In the genomic region with DNA sequence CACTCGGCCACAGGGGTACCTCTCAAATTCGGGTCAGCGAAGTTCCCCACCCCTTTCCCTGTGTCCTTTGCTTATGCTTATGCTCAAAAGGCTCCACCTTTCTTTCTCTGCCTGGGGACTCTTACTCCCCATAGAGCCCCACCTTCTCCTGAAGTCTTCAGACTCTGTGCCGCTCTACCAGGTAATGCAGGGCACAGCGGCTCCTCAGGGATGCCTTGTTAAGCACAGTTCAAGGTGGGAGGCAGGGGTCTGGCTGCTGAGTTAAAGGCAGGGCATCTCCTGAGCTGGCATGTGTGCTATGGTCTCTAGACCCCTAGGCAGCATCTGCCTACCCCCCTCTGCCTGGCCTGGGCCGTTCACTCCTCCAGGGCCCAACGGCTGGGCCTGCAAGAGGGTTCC, we compare ENCODE assay signal across 18 cellular contexts. TPM values are rescaled to one million over a fixed set of nuclear protein-coding genes. Genes with fewer than 3 reads are reported as not detected.
DNase-seq lines count a peak whose midpoint lies in the region; ATAC-seq and TF ChIP-seq lines count a peak whose summit lies in the region.
"Had no signal": no experiment of that assay in that cellular context is flagged by ENCODE, and none has a peak within 500 bp of the region (broad histone marks: within the 10 kb centered on the region; RNA-seq: fewer than 3 reads in every experiment).

No MANE protein-coding gene starts in this region.

- peaks cover 58% of the 10 kb centered on the region for H3K27me3 Mint-ChIP-seq in endodermal cell (ENCODE audit: insufficient read depth)

- no peak overlapping the region for H3K4me3 ChIP-seq in left ventricle myocardium inferior
- no peak overlapping the region for H3K4me3 ChIP-seq in endodermal cell (ENCODE audit: low read length)
- H3K4me3 ChIP-seq in aorta (ENCODE audit: low read length in 2 of 2), result no peak overlapping the region
- H3K4me3 ChIP-seq in SJCRH30, result no peak overlapping the region
- H3K4me3 ChIP-seq: GM23338 had no signal

- H3K36me3 Mint-ChIP-seq in endodermal cell (ENCODE audit: low read depth), result no peaks in the 10 kb centered on the region

- H3K36me3 ChIP-seq in left ventricle myocardium inferior (no peaks in the 10 kb centered on the region), endodermal cell (ENCODE audit: control insufficient read depth, insufficient read depth, low read length) (no peaks in the 10 kb centered on the region), aorta (ENCODE audit: control insufficient read depth in 1 of 2, insufficient read depth in 2 of 2, low read length in 1 of 2) (no peaks in the 10 kb centered on the region), SJCRH30 (no peaks in the 10 kb centered on the region)

- H3K9me3 ChIP-seq in left ventricle myocardium inferior (replicated peaks) (no peaks in the 10 kb centered on the region), endodermal cell (ENCODE audit: control insufficient read depth, low read length) (no peaks in the 10 kb centered on the region), aorta (ENCODE audit: control insufficient read depth, low read length) (no peaks in the 10 kb centered on the region), SJCRH30 (replicated peaks) (no peaks in the 10 kb centered on the region)
- H3K9me3 ChIP-seq: Caco-2 had no signal

- no peak for ATAC-seq in Right ventricle myocardium inferior
- no peak for ATAC-seq in sciatic nerve
- no peak for ATAC-seq in aorta (ENCODE audit: low FRiP score)
- ATAC-seq: GM23338 had no signal

- H3K4me1 ChIP-seq in left ventricle myocardium inferior (peaks cover 48% of the 10 kb centered on the region), endodermal cell (ENCODE audit: control insufficient read depth, insufficient read depth, low read length) (peaks cover 5% of the 10 kb centered on the region), aorta (ENCODE audit: control insufficient read depth in 1 of 2, insufficient read depth in 2 of 2, low read length in 2 of 2) (no peaks in the 10 kb centered on the region), SJCRH30 (no peaks in the 10 kb centered on the region)

- DNase-seq in Right ventricle myocardium inferior (ENCODE audit: missing footprints) (peak; percentile 39), left ventricle myocardium inferior (no peak), endodermal cell (peak; percentile 37), sciatic nerve (ENCODE audit: low spot score) (peak; percentile 41), aorta (peak; percentile 21 to 54), SJCRH30 (no peak), NCI-H446 (lab: John Stamatoyannopoulos, UW) (no peak)
- no peak for DNase-seq in activated CD4-positive, CD25-positive, alpha-beta regulatory T cell (lab: John Stamatoyannopoulos, UW)
- DNase-seq: AML-193, DMS79, KBM-7, NCI-H146, NCI-H2081 treated with DMSO at 0.1 percent for 48 hours, NCI-H526, RPMI8226 had no signal

- H3K9ac ChIP-seq in endodermal cell (ENCODE audit: extremely low read depth, low read length, poor library complexity, severe bottlenecking), result no peak overlapping the region

- no peak for TF ChIP-seq CTCF in left ventricle myocardium inferior (IDR thresholded peaks at IDR 0.05; ENCODE audit: borderline replicate concordance)
- no peak for TF ChIP-seq CTCF in endodermal cell (conservative IDR thresholded peaks at IDR 0.05)

- H3K9me3 Mint-ChIP-seq in endodermal cell, result no peaks in the 10 kb centered on the region

- H3K27ac ChIP-seq in left ventricle myocardium inferior (replicated peaks) (no peak overlapping the region), endodermal cell (ENCODE audit: low read depth, low read length) (no peak overlapping the region), aorta (ENCODE audit: low read depth in 1 of 2, low read length in 2 of 2) (no peak overlapping the region), SJCRH30 (no peak overlapping the region)

- intact Hi-C loops in Right ventricle myocardium inferior (cut with DNase I), result loop anchor here (2.0 to 10.0 kb wide), 6 partner anchors 77 to 696 kb away; no protein-coding TSS in a partner anchor
- intact Hi-C loops in left ventricle myocardium inferior (cut with micrococcal nuclease), result loop anchor here (5.0 to 10.0 kb wide), 2 partner anchors 467 to 716 kb away; no protein-coding TSS in a partner anchor
- intact Hi-C loops in sciatic nerve (cut with DNase I), result loop anchor here (5.0 to 10.0 kb wide), 2 partner anchors 467 to 716 kb away; no protein-coding TSS in a partner anchor
- intact Hi-C loops in aorta (cut with DNase I), result loop anchor here (2.0 to 10.0 kb wide), 4 partner anchors 313 to 717 kb away; no protein-coding TSS in a partner anchor

- no peak overlapping the region for H3K4me3 Mint-ChIP-seq in endodermal cell
- H3K4me3 Mint-ChIP-seq: GM23338 had no signal

- WGBS in endodermal cell (ENCODE audit: insufficient coverage in 1 of 2, insufficient read length in 1 of 2), 2 experiments, result 90 to 94% methylated on average over 3 to 7 of the region's 7 CpGs
- 95 to 97% methylated on average over 7 of the region's 7 CpGs for WGBS in aorta, 2 donors

- H3K27me3 ChIP-seq in left ventricle myocardium inferior (ENCODE audit: low read depth) (peaks cover 16% of the 10 kb centered on the region), endodermal cell (ENCODE audit: control insufficient read depth, insufficient read depth, low read length, poor library complexity, severe bottlenecking) (peaks cover 57% of the 10 kb centered on the region), aorta (ENCODE audit: control insufficient read depth in 1 of 2, insufficient read depth in 2 of 2, low read length in 1 of 2) (no peaks in the 10 kb centered on the region), SJCRH30 (no peaks in the 10 kb centered on the region)

- no peak overlapping the region for H3K27ac Mint-ChIP-seq in endodermal cell
- H3K27ac Mint-ChIP-seq: GM23338 had no signal

- peaks cover 12% of the 10 kb centered on the region for H3K4me1 Mint-ChIP-seq in endodermal cell

RNA-seq across cellular contexts. Expression of gene CXCL12, which starts 3.0 kb away (rescaled TPM):
- total RNA-seq in Right ventricle myocardium inferior (144 TPM), left ventricle myocardium inferior (130 TPM), endodermal cell (10 to 100 TPM in 1 of 2 donors, under 1 TPM in 1; 0.91 to 13.5 TPM), sciatic nerve (394 TPM), aorta (100 to 1,000 TPM; 122 to 322 TPM)
- polyA plus RNA-seq in endodermal cell (2013, experiment 1 of 2), result 10.8 TPM
- 6.4 TPM for polyA plus RNA-seq in endodermal cell (2013, experiment 2 of 2)
- 100 to 1,000 TPM; 108 to 637 TPM for polyA plus RNA-seq in aorta
- total RNA-seq in SJCRH30 (2014; rRNA removed; shearing (Covaris generic)), result not detected in 2 replicates
- total RNA-seq: OCI-LY7 had no signal

Comparison
In these comparisons a context has a peak if more than half of its experiments do, and no peak if none do; other contexts are left out.
1. DNase-seq: peak in Right ventricle myocardium inferior (single experiment), endodermal cell (single experiment), sciatic nerve (single experiment) and aorta (2 of 2); none in left ventricle myocardium inferior (single experiment), activated CD4-positive, CD25-positive, alpha-beta regulatory T cell (0 of 4), SJCRH30 (0 of 2) and NCI-H446 (0 of 2).